Comparison of ENCODE assay signal across 20 cellular contexts in genomic region chr19:33442706-33443105, GRCh38.
"Had no signal": no experiment of that assay in that cellular context is flagged by ENCODE, and none has a peak within 500 bp of the region (broad histone marks: within the 10 kb centered on the region; RNA-seq: fewer than 3 reads in every experiment).

No MANE protein-coding gene starts in this region.

- H3K27ac Mint-ChIP-seq: activated naive CD4-positive, alpha-beta T cell treated with anti-CD3 and anti-CD28 coated beads, Interleukin-2, amount 50 U/mL, for 24 hours; brain; immature natural killer cell; nephron had no signal

- H3K9me3 Mint-ChIP-seq: activated naive CD4-positive, alpha-beta T cell treated with anti-CD3 and anti-CD28 coated beads, Interleukin-2, amount 50 U/mL, for 24 hours; brain; immature natural killer cell; nephron had no signal

- H3K27me3 ChIP-seq: foreskin keratinocyte, hepatocyte, upper lobe of left lung had no signal

- DNase-seq: activated CD4-positive, alpha-beta T cell treated with anti-CD3 and anti-CD28 coated beads for 1 hour; activated CD4-positive, alpha-beta T cell treated with anti-CD3 and anti-CD28 coated beads, Interleukin-2, amount 50 U/mL, for 4 hours; activated gamma-delta T cell treated with Interleukin-2 at 50 U/mL for 16 hours; anterior cingulate cortex; caudate nucleus; dermis blood vessel endothelial cell; effector memory CD4-positive, alpha-beta T cell; foreskin keratinocyte; immature natural killer cell; kidney glomerular epithelial cell; mesenchymal stem cell; stimulated activated CD4-positive, alpha-beta T cell treated with anti-CD3 and anti-CD28 coated beads, Interleukin-4, amount 100 ng/mL, for 1 hour; stimulated activated naive CD4-positive, alpha-beta T cell treated with Interleukin-2 at 50 U/mL for 16 hours; upper lobe of left lung; WERI-Rb-1 had no signal

- H3K4me3 Mint-ChIP-seq: activated naive CD4-positive, alpha-beta T cell treated with anti-CD3 and anti-CD28 coated beads, Interleukin-2, amount 50 U/mL, for 24 hours; brain; immature natural killer cell; nephron had no signal

- H3K9me3 ChIP-seq: upper lobe of left lung had no signal

- H3K4me3 ChIP-seq: hepatocyte, upper lobe of left lung had no signal

- H3K4me1 Mint-ChIP-seq: activated naive CD4-positive, alpha-beta T cell treated with anti-CD3 and anti-CD28 coated beads, Interleukin-2, amount 50 U/mL, for 24 hours had no signal

- H3K27ac ChIP-seq: foreskin keratinocyte, hepatocyte, parathyroid adenoma, upper lobe of left lung, WERI-Rb-1 had no signal

- H3K36me3 Mint-ChIP-seq: activated naive CD4-positive, alpha-beta T cell treated with anti-CD3 and anti-CD28 coated beads, Interleukin-2, amount 50 U/mL, for 24 hours; brain had no signal

- ATAC-seq: foreskin keratinocyte had no signal

- H3K4me1 ChIP-seq: foreskin keratinocyte, parathyroid adenoma, upper lobe of left lung had no signal

- H3K36me3 ChIP-seq: WERI-Rb-1 had no signal

- H3K27me3 Mint-ChIP-seq: activated naive CD4-positive, alpha-beta T cell treated with anti-CD3 and anti-CD28 coated beads, Interleukin-2, amount 50 U/mL, for 24 hours; brain had no signal
